In the genomic region with DNA sequence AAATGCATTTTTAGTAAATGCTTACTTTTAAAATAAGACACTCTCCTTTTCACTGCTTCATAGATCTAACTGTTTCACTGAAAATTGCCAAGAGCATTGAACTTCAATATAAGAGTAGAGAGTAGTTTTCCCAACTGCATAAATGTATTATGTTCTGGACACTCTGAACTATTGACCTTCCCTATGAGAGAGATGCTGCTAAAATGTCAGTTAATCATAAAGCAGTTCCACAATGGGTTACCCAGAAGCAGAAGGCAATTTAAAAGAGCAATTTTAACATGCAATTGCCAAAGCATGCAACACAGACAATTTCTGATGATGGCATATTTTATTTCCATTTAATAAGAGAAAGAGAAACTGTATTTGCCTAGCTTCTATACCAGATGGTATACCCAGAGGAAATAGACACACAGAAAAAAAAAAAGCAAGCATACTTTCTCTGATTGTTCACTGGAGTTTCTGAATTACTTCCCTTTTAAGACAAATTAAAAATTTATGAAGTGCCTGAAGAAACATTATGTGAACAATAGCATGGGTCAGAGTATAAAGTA, we compare ENCODE assay signal across 17 cellular contexts.
"Had no signal": no experiment of that assay in that cellular context is flagged by ENCODE, and none has a peak within 500 bp of the region (broad histone marks: within the 10 kb centered on the region; RNA-seq: fewer than 3 reads in every experiment).

No MANE protein-coding gene starts in this region.

- H3K4me1 ChIP-seq: gastrocnemius medialis, upper lobe of right lung had no signal

- H3K4me3 ChIP-seq: gastrocnemius medialis, spleen, upper lobe of right lung had no signal

- H3K9me3 ChIP-seq: gastrocnemius medialis, spleen, upper lobe of right lung had no signal

- DNase-seq: activated CD4-positive, alpha-beta memory T cell treated with anti-CD3 and anti-CD28 coated beads, Interleukin-2, amount 10 ng/mL, durations not matched to agents 7 days and 5 days; activated CD4-positive, alpha-beta T cell treated with anti-CD3 and anti-CD28 coated beads for 48 hours; activated CD4-positive, CD25-positive, alpha-beta regulatory T cell; activated naive CD4-positive, alpha-beta T cell treated with Interleukin-2 at 50 U/mL for 16 hours; activated naive CD8-positive, alpha-beta T cell treated with anti-CD3 and anti-CD28 coated beads, Interleukin-2, amount 50 U/mL, for 24 hours; activated T-cell treated with anti-CD3 and anti-CD28 coated beads, Interleukin-2, amount 50 U/mL, for 1 hour; anterior cingulate cortex; caudate nucleus; erythroblast; gastrocnemius medialis; head of caudate nucleus; mammary epithelial cell; midbrain; spleen; stimulated activated CD4-positive, alpha-beta T cell treated with anti-CD3 and anti-CD28 coated beads, Interleukin-4, amount 100 ng/mL, for 4 hours; stimulated activated naive CD4-positive, alpha-beta T cell; upper lobe of right lung had no signal

- ATAC-seq: activated naive CD8-positive, alpha-beta T cell treated with anti-CD3 and anti-CD28 coated beads, Interleukin-2, amount 50 U/mL, for 24 hours; gastrocnemius medialis; upper lobe of right lung had no signal

- H3K27me3 ChIP-seq: gastrocnemius medialis, spleen, upper lobe of right lung had no signal

- H3K36me3 ChIP-seq: gastrocnemius medialis, upper lobe of right lung had no signal
